Comparison of ENCODE assay signal across 32 cellular contexts in the genomic region with DNA sequence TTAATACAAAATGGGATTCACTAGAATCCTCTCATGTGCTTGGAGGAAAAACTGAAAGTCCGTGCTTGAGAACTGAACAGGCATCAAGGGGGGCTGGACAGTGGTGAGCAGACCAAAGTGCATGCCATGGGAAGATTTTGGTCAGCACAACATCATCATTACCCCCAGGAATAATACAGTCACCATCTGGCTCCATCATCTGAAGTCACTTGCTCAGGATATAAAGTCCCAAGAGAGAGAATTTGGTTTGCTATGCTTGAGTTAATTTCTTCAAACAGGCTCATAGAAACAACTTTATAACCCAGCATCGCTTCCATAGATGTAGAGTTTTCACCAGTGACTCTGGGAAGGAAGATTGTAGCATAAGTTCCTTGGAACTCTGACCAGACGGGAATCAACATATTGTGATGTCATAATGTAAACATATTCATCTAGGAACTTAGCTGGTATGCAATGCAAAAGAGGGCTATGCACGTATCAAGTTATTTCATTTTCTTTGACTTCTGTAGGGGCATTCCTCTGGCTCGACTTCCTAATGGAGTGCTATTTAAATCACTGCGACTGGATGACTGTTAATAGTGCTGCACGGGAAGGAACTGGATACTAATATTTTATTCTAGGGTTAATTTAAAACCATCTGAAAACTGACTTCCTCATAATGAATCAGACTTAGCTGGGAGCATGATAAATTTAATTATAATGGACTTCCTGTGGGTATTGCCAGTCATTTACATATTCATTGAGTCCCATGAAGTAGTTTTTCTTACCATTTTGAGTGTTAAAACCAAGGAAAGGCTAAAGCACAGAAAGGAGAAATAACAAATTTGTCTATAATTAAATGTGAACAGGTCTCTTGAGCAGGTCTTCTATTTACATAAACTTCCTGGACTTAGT.
A peak's percentile ranks its signal among the peaks of the same experiment; 100 is the strongest.
DNase-seq lines count a peak whose midpoint lies in the region; ATAC-seq, FAIRE-seq and TF ChIP-seq lines count a peak whose summit lies in the region.
"Had no signal": no experiment of that assay in that cellular context is flagged by ENCODE, and none has a peak within 500 bp of the region (broad histone marks: within the 10 kb centered on the region; RNA-seq: fewer than 3 reads in every experiment).

No MANE protein-coding gene starts in this region.

- no peak overlapping the region for H3K27ac ChIP-seq in HepG2 (ENCODE audit: extremely low read length, insufficient read depth, low read length)
- H3K27ac ChIP-seq in right lobe of liver = no peak overlapping the region
- H3K27ac ChIP-seq in OCI-LY7 (ENCODE audit: low read depth, low read length, poor library complexity, severe bottlenecking) = no peak overlapping the region
- no peak overlapping the region for H3K27ac ChIP-seq in fibroblast of lung (ENCODE audit: insufficient read depth, low read length)
- H3K27ac ChIP-seq: psoas muscle, SJSA1, WERI-Rb-1 had no signal

- TF ChIP-seq EP300 in HepG2 (IDR thresholded peaks at IDR 0.05; ENCODE audit: low read depth in 2 of 2, low read length in 2 of 2) (no peak), HepG2 (CRISPR knock-in tag; IDR thresholded peaks at IDR 0.05; ENCODE audit: borderline replicate concordance) (no peak)

- DNase-seq in HepG2 (ENCODE audit: low spot score) = no peak
- no peak for DNase-seq in right lobe of liver
- DNase-seq in OCI-LY7 (ENCODE audit: low spot score) = no peak
- DNase-seq in fibroblast of lung (ENCODE audit: low read depth in 2 of 2) = peak; percentile 15 to 46
- DNase-seq in GOT3 (lab: John Stamatoyannopoulos, UW) = no peak
- no peak for DNase-seq in cerebellar cortex (ENCODE audit: low spot score)
- no peak for DNase-seq in type B pancreatic cell (ENCODE audit: extremely low spot score, unreplicated experiment)
- DNase-seq: activated CD4-positive, alpha-beta T cell treated with anti-CD3 and anti-CD28 coated beads for 48 hours; activated effector memory CD4-positive, alpha-beta T cell treated with Interleukin-2 at 50 U/mL for 16 hours; activated T-cell treated with anti-CD3 and anti-CD28 coated beads, Interleukin-2, amount 50 U/mL, for 1 hour; CD4-positive, alpha-beta memory T cell; effector CD8-positive, alpha-beta T cell; EL; glutamatergic neuron; KG1; mammary epithelial cell; NCI-H1417 treated with DMSO at 0.1 percent for 48 hours; NCI-H2029 treated with DMSO at 0.1 percent for 48 hours; NCI-H345; psoas muscle; stimulated activated CD4-positive, alpha-beta T cell treated with anti-CD3 and anti-CD28 coated beads, Interleukin-4, amount 100 ng/mL, for 24 hours; T1000; trophoblast cell; WERI-Rb-1 had no signal

- H3K9ac ChIP-seq in HepG2 (ENCODE audit: insufficient read depth, low read depth, low read length) (no peak overlapping the region), fibroblast of lung (ENCODE audit: insufficient read depth, low read length) (no peak overlapping the region)

- H3K4me2 ChIP-seq in HepG2 (ENCODE audit: low read depth, low read length) (no peak overlapping the region), OCI-LY7 (ENCODE audit: low read length) (peak overlapping the region; percentile 36), fibroblast of lung (ENCODE audit: extremely low read depth, insufficient read depth, low read length) (no peak overlapping the region)

- no peaks in the 10 kb centered on the region for H3K4me1 ChIP-seq in HepG2 (ENCODE audit: insufficient read depth, low read length)
- H3K4me1 ChIP-seq in right lobe of liver = no peaks in the 10 kb centered on the region
- H3K4me1 ChIP-seq in OCI-LY7 (ENCODE audit: insufficient read depth, low read length, poor library complexity, severe bottlenecking) = peaks cover 9% of the 10 kb centered on the region
- no peaks in the 10 kb centered on the region for H3K4me1 ChIP-seq in fibroblast of lung (ENCODE audit: control insufficient read depth, extremely low read depth, insufficient read depth, low read length)
- H3K4me1 ChIP-seq: psoas muscle, SJSA1 had no signal

- TF ChIP-seq POLR2A in HepG2 (IDR thresholded peaks at IDR 0.05; ENCODE audit: insufficient read depth in 1 of 2, low read depth in 2 of 2, low read length in 2 of 2) (no peak), right lobe of liver (IDR thresholded peaks at IDR 0.05) (no peak)

- H3K9me3 ChIP-seq in HepG2 (ENCODE audit: low read length) (no peaks in the 10 kb centered on the region), right lobe of liver (no peaks in the 10 kb centered on the region), OCI-LY7 (ENCODE audit: low read length) (no peaks in the 10 kb centered on the region), fibroblast of lung (ENCODE audit: control insufficient read depth, insufficient read depth, low read depth, low read length) (no peaks in the 10 kb centered on the region)
- H3K9me3 ChIP-seq: psoas muscle, SJSA1 had no signal

- H3K36me3 Mint-ChIP-seq in type B pancreatic cell = no peaks in the 10 kb centered on the region
- H3K36me3 Mint-ChIP-seq: activated naive CD4-positive, alpha-beta T cell treated with anti-CD3 and anti-CD28 coated beads, Interleukin-2, amount 50 U/mL, for 72 hours; CD4-positive, alpha-beta memory T cell had no signal

- ATAC-seq in HepG2 (no peak), right lobe of liver (no peak), GM21717 (IDR thresholded peaks at IDR 0.05; ENCODE audit: unreplicated experiment) (no peak)
- ATAC-seq: activated naive CD4-positive, alpha-beta T cell treated with anti-CD3 and anti-CD28 coated beads, Interleukin-2, amount 50 U/mL, for 72 hours; HCT116; psoas muscle had no signal

- in situ Hi-C loops in HepG2 (cut with HindIII; ENCODE audit: extremely low pct_ligation_motif_present, low pct_unique_long_range_greater_than_20kb) = no loop called here

- no peak overlapping the region for H3K4me3 Mint-ChIP-seq in type B pancreatic cell
- H3K4me3 Mint-ChIP-seq: CD4-positive, alpha-beta memory T cell; nephron had no signal

- no peak overlapping the region for H3K27ac Mint-ChIP-seq in type B pancreatic cell
- H3K27ac Mint-ChIP-seq: activated naive CD4-positive, alpha-beta T cell treated with anti-CD3 and anti-CD28 coated beads, Interleukin-2, amount 50 U/mL, for 72 hours; CD4-positive, alpha-beta memory T cell; nephron had no signal

- H3K9me2 ChIP-seq in OCI-LY7 (ENCODE audit: insufficient read depth, low read length) = no peaks in the 10 kb centered on the region

- intact Hi-C loops in HepG2 (cut with micrococcal nuclease; ENCODE audit: unreplicated experiment) = loop anchor here (2.0 kb wide), 1 partner anchor 1193 kb away; no protein-coding TSS in a partner anchor
- intact Hi-C loops in right lobe of liver (cut with DNase I) = no loop called here
- intact Hi-C loops in OCI-LY7 (cut with micrococcal nuclease; ENCODE audit: unreplicated experiment) = no loop called here

- CTCF ChIA-PET in HepG2 (lab: Yijun Ruan, JAX; ENCODE audit: low intra/inter-chr PET ratio, low total read pairs) (no interaction called here), OCI-LY7 (lab: Charles Lee; ENCODE audit: unreplicated experiment) (no interaction called here)

- H3K27me3 Mint-ChIP-seq in type B pancreatic cell = no peaks in the 10 kb centered on the region

- H3K4me1 Mint-ChIP-seq in type B pancreatic cell (ENCODE audit: unreplicated experiment) = no peaks in the 10 kb centered on the region
- H3K4me1 Mint-ChIP-seq: CD4-positive, alpha-beta memory T cell; nephron had no signal

- no peaks in the 10 kb centered on the region for H3K27me3 ChIP-seq in HepG2 (ENCODE audit: control insufficient read depth in 1 of 2, insufficient read depth in 2 of 2, low read length in 2 of 2)
- H3K27me3 ChIP-seq in right lobe of liver = no peaks in the 10 kb centered on the region
- no peaks in the 10 kb centered on the region for H3K27me3 ChIP-seq in fibroblast of lung (ENCODE audit: control insufficient read depth, insufficient read depth, low read length)
- H3K27me3 ChIP-seq: SJSA1 had no signal

- H3K4me3 ChIP-seq in HepG2 (replicated peaks in 1 of 3; ENCODE audit: insufficient read depth in 1 of 3, low read depth in 2 of 3, low read length in 3 of 3) (no peak overlapping the region), right lobe of liver (no peak overlapping the region), OCI-LY7 (ENCODE audit: low read depth, low read length, poor library complexity, severe bottlenecking) (no peak overlapping the region), fibroblast of lung (replicated peaks in 1 of 4; ENCODE audit: control extremely low read depth in 1 of 4, insufficient read depth in 1 of 4, low read depth in 3 of 4, low read length in 4 of 4) (no peak overlapping the region)
- H3K4me3 ChIP-seq: psoas muscle, SJSA1 had no signal

- no peak for TF ChIP-seq CTCF in HepG2 (CRISPR knock-in tag; IDR thresholded peaks at IDR 0.05)
- no peak for TF ChIP-seq CTCF in right lobe of liver (IDR thresholded peaks at IDR 0.05)
- no peak for TF ChIP-seq CTCF in OCI-LY7 (conservative IDR thresholded peaks at IDR 0.05; ENCODE audit: low read length)
- TF ChIP-seq CTCF in fibroblast of lung (conservative IDR thresholded peaks at IDR 0.05 in 1 of 2, IDR thresholded peaks at IDR 0.05 in 1 of 2; ENCODE audit: low read depth in 1 of 2, low read length in 2 of 2) = no peak
- no peak for TF ChIP-seq CTCF in type B pancreatic cell (conservative IDR thresholded peaks at IDR 0.05)

- H2AFZ ChIP-seq in HepG2 (ENCODE audit: low read length) = no peak overlapping the region
- peak overlapping the region; percentile 56; the same call in 1 of the 2 replicates for H2AFZ ChIP-seq in OCI-LY7 (ENCODE audit: low read length)
- no peak overlapping the region for H2AFZ ChIP-seq in fibroblast of lung (ENCODE audit: low read length)

- H3K36me3 ChIP-seq in HepG2 (replicated peaks in 1 of 2; ENCODE audit: control insufficient read depth in 1 of 2, insufficient read depth in 2 of 2, low read length in 2 of 2) = no peaks in the 10 kb centered on the region
- no peaks in the 10 kb centered on the region for H3K36me3 ChIP-seq in right lobe of liver
- no peaks in the 10 kb centered on the region for H3K36me3 ChIP-seq in OCI-LY7 (ENCODE audit: insufficient read depth, low read length)
- H3K36me3 ChIP-seq in fibroblast of lung (ENCODE audit: control insufficient read depth, insufficient read depth, low read length) = no peaks in the 10 kb centered on the region
- H3K36me3 ChIP-seq: SJSA1, WERI-Rb-1 had no signal

- no peaks in the 10 kb centered on the region for H4K20me1 ChIP-seq in HepG2 (ENCODE audit: insufficient read depth, low read length)
- no peaks in the 10 kb centered on the region for H4K20me1 ChIP-seq in OCI-LY7 (ENCODE audit: insufficient read depth, low read length)
- no peaks in the 10 kb centered on the region for H4K20me1 ChIP-seq in fibroblast of lung (ENCODE audit: control insufficient read depth, extremely low read depth, insufficient read depth, low read length)

- FAIRE-seq in HepG2 (lab: Jason Lieb, UNC) = no peak
- FAIRE-seq: A204.1, colon, D721Med had no signal

- BruUV-seq in HepG2 (replicated peaks; lab: Mats Ljungman, UMichigan) (no TSS peak), OCI-LY7 (replicated peaks; lab: Mats Ljungman, UMichigan) (no TSS peak)

- no peak for TF ChIP-seq RAD21 in HepG2 (CRISPR knock-in tag; IDR thresholded peaks at IDR 0.05)

- H3K79me2 ChIP-seq in HepG2 (ENCODE audit: insufficient read depth, low read length) (no peaks in the 10 kb centered on the region), OCI-LY7 (ENCODE audit: insufficient read depth, low read depth, low read length) (no peaks in the 10 kb centered on the region), fibroblast of lung (ENCODE audit: control insufficient read depth, insufficient read depth, low read length) (no peaks in the 10 kb centered on the region)

- no peaks in the 10 kb centered on the region for H3K9me3 Mint-ChIP-seq in type B pancreatic cell
- H3K9me3 Mint-ChIP-seq: nephron had no signal

- POLR2A ChIA-PET in HepG2 (lab: Yijun Ruan, JAX) = no interaction called here
- POLR2A ChIA-PET in OCI-LY7 (lab: Charles Lee) = no interaction called here

- 2% methylated on average over 7 of the region's 7 CpGs for WGBS in HepG2 (ENCODE audit: low lambda C conversion rate)
- 40% methylated on average over 7 of the region's 7 CpGs for WGBS in right lobe of liver (ENCODE audit: insufficient coverage, low coverage, low lambda C conversion rate, missing lambda C conversion rate)

Comparison
In these comparisons a context has a peak if more than half of its experiments do, and no peak if none do; other contexts are left out.
1. DNase-seq: peak in fibroblast of lung (2 of 2); none in HepG2 (single experiment), right lobe of liver (0 of 3), OCI-LY7 (single experiment), GOT3 (single experiment), cerebellar cortex (single experiment) and type B pancreatic cell (single experiment).